Comparison of ENCODE assay signal across 39 cellular contexts in genomic region chr16:20020976-20021375, GRCh38. TPM values are rescaled to one million over a fixed set of nuclear protein-coding genes. Genes with fewer than 3 reads are reported as not detected.
"Had no signal": no experiment of that assay in that cellular context is flagged by ENCODE, and none has a peak within 500 bp of the region (broad histone marks: within the 10 kb centered on the region; RNA-seq: fewer than 3 reads in every experiment).

No MANE protein-coding gene starts in this region.

- H3K9me3 ChIP-seq: adrenal gland, ascending aorta, body of pancreas had no signal

- ATAC-seq: activated naive CD4-positive, alpha-beta T cell treated with anti-CD3 and anti-CD28 coated beads, Interleukin-2, amount 50 U/mL, for 72 hours; activated naive CD8-positive, alpha-beta T cell treated with anti-CD3 and anti-CD28 coated beads, Interleukin-2, amount 50 U/mL, for 24 hours; activated T-cell treated with anti-CD3 and anti-CD28 coated beads, Interleukin-2, amount 50 U/mL, for 4 hours; activated T-cell treated with anti-CD3 and anti-CD28 coated beads, Interleukin-2, amount 50 U/mL, for 72 hours; activated T-helper 17 cell treated with anti-CD3 and anti-CD28 coated beads, Interleukin-2, amount 50 U/mL, for 72 hours; body of pancreas had no signal

- H3K27ac ChIP-seq: adrenal gland, ascending aorta, body of pancreas, brain microvascular endothelial cell, breast epithelium, cardiac muscle cell had no signal

- H3K4me3 ChIP-seq: adrenal gland, ascending aorta, body of pancreas, breast epithelium, cardiac muscle cell had no signal

- H3K27me3 ChIP-seq: adrenal gland, ascending aorta, body of pancreas, brain microvascular endothelial cell, breast epithelium, cardiac muscle cell had no signal

- DNase-seq: activated effector memory CD4-positive, alpha-beta T cell treated with anti-CD3 and anti-CD28 coated beads, Interleukin-2, amount 50 U/mL, for 16 hours; activated effector memory CD4-positive, alpha-beta T cell treated with Interleukin-2 at 50 U/mL for 16 hours; activated gamma-delta T cell; activated gamma-delta T cell treated with Interleukin-2 at 50 U/mL for 16 hours; activated naive CD4-positive, alpha-beta T cell; activated naive CD4-positive, alpha-beta T cell treated with anti-CD3 and anti-CD28 coated beads for 36 hours; activated naive CD4-positive, alpha-beta T cell treated with anti-CD3 and anti-CD28 coated beads, Interleukin-2, amount 10 ng/mL, durations not matched to agents 7 days and 5 days; activated naive CD4-positive, alpha-beta T cell treated with anti-CD3 and anti-CD28 coated beads, Interleukin-2, amount 50 U/mL, for 16 hours; activated naive CD4-positive, alpha-beta T cell treated with Interleukin-2 at 50 U/mL for 16 hours; activated naive CD8-positive, alpha-beta T cell treated with anti-CD3 and anti-CD28 coated beads for 36 hours; activated naive CD8-positive, alpha-beta T cell treated with anti-CD3 and anti-CD28 coated beads, Interleukin-2, amount 10 ng/mL, durations not matched to agents 7 days and 5 days; activated naive CD8-positive, alpha-beta T cell treated with anti-CD3 and anti-CD28 coated beads, Interleukin-2, amount 50 U/mL, for 24 hours; activated T-cell treated with anti-CD3 and anti-CD28 coated beads, Interleukin-2, amount 50 U/mL, for 1 hour; activated T-cell treated with anti-CD3 and anti-CD28 coated beads, Interleukin-2, amount 50 U/mL, for 24 hours; activated T-cell treated with anti-CD3 and anti-CD28 coated beads, Interleukin-2, amount 50 U/mL, for 4 hours; activated T-cell treated with anti-CD3 and anti-CD28 coated beads, Interleukin-2, amount 50 U/mL, for 48 hours; activated T-cell treated with anti-CD3 and anti-CD28 coated beads, Interleukin-2, amount 50 U/mL, for 72 hours; adrenal gland; amniotic stem cell; amygdala; anterior cingulate cortex; aorta; body of pancreas; brain microvascular endothelial cell; caudate nucleus; central memory CD4-positive, alpha-beta T cell; cerebellar nuclear complex had no signal

- H3K36me3 ChIP-seq: adrenal gland, ascending aorta, brain microvascular endothelial cell, breast epithelium, cardiac muscle cell had no signal

- H3K4me1 ChIP-seq: adrenal gland, ascending aorta, body of pancreas, breast epithelium had no signal

- FAIRE-seq: astrocyte, bronchial epithelial cell had no signal

RNA-seq across cellular contexts. Expression of gene GPR139, which starts 52.7 kb away (rescaled TPM):
- total RNA-seq: activated naive CD4-positive, alpha-beta T cell treated with anti-CD3 and anti-CD28 coated beads for 36 hours; activated naive CD4-positive, alpha-beta T cell treated with anti-CD3 and anti-CD28 coated beads, Interleukin-2, amount 50 U/mL, for 72 hours; activated naive CD8-positive, alpha-beta T cell treated with anti-CD3 and anti-CD28 coated beads for 36 hours; activated naive CD8-positive, alpha-beta T cell treated with anti-CD3 and anti-CD28 coated beads, Interleukin-2, amount 10 ng/mL, durations not matched to agents 7 days and 5 days; activated T-cell treated with anti-CD3 and anti-CD28 coated beads, Interleukin-2, amount 50 U/mL, for 4 hours; activated T-cell treated with anti-CD3 and anti-CD28 coated beads, Interleukin-2, amount 50 U/mL, for 72 hours; activated T-helper 1 cell treated with anti-CD3 and anti-CD28 coated beads, Interleukin-12 subunit alpha, Interleukin-12 subunit beta, Interleukin-2, Interleukin-4 antibody, amounts not matched to agents 30 ng/mL and 10 ng/mL and 1 ng/mL, durations not matched to agents 14 hours and 24 hours and 36 hours; activated T-helper 17 cell treated with anti-CD3 and anti-CD28 coated beads, Interleukin-2, amount 50 U/mL, for 72 hours; activated T-helper 2 cell treated with anti-CD3 and anti-CD28 coated beads, Interferon-gamma antibody, Interleukin-2, Interleukin-4, amounts not matched to agents 10 μg/mL and 5 μg/mL and 100 μg/mL, durations not matched to agents 14 hours and 24 hours and 36 hours; adrenal gland; aorta; ascending aorta; astrocyte; body of pancreas; breast epithelium; bronchial epithelial cell; cardiac muscle cell; cardiac septum; chondrocyte had no signal
- polyA plus RNA-seq: adipose tissue, adrenal gland, aorta, cardiac muscle cell had no signal
